In the genomic region with DNA sequence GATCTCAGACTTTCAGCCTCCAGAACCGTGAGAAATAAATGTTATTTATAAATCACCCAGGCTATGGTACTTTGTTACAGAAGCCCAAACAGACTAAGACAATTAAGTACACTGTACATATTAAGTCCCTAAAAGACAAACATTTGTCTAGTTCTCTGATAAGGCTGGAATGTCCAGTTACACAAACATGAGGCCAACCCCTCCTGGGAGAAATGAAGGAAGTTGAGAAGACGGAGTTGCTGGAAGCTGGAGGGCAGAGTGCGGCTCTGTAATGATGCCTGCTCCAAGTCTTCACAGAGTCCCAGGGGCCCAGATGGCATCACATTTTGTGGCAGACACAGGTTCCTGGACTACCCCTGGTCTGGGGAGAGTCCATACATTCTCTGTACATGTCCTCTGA, we compare ENCODE assay signal across 16 cellular contexts.
"Had no signal": no experiment of that assay in that cellular context is flagged by ENCODE, and none has a peak within 500 bp of the region (broad histone marks: within the 10 kb centered on the region; RNA-seq: fewer than 3 reads in every experiment).

No MANE protein-coding gene starts in this region.

- H3K4me1 ChIP-seq: parathyroid adenoma, sigmoid colon had no signal

- ATAC-seq: activated naive CD4-positive, alpha-beta T cell treated with anti-CD3 and anti-CD28 coated beads, Interleukin-2, amount 50 U/mL, for 72 hours; activated T-helper 17 cell treated with anti-CD3 and anti-CD28 coated beads, Interleukin-2, amount 50 U/mL, for 72 hours had no signal

- H3K27me3 ChIP-seq: brain microvascular endothelial cell, sigmoid colon had no signal

- H3K36me3 ChIP-seq: brain microvascular endothelial cell, sigmoid colon had no signal

- FAIRE-seq: kidney had no signal

- H3K27ac ChIP-seq: brain microvascular endothelial cell, parathyroid adenoma, sigmoid colon had no signal

- H3K4me3 ChIP-seq: sigmoid colon had no signal

- DNase-seq: activated CD4-positive, alpha-beta T cell treated with anti-CD3 and anti-CD28 coated beads for 1 hour; activated T-cell treated with anti-CD3 and anti-CD28 coated beads, Interleukin-2, amount 50 U/mL, for 24 hours; aorta; brain microvascular endothelial cell; caudate nucleus; dermis blood vessel endothelial cell; effector CD8-positive, alpha-beta T cell; erythroblast; foreskin fibroblast; kidney; sigmoid colon; stimulated activated CD4-positive, alpha-beta T cell treated with anti-CD3 and anti-CD28 coated beads, Interleukin-4, amount 100 ng/mL, for 24 hours; stimulated activated naive CD4-positive, alpha-beta T cell treated with Interleukin-2 at 50 U/mL for 16 hours had no signal

- H3K9me3 ChIP-seq: sigmoid colon had no signal
